ENCODE assay signal across 27 cellular contexts in genomic region chr12:45517360-45517759, GRCh38.
"Had no signal": no experiment of that assay in that cellular context is flagged by ENCODE, and none has a peak within 500 bp of the region (broad histone marks: within the 10 kb centered on the region; RNA-seq: fewer than 3 reads in every experiment).

No MANE protein-coding gene starts in this region.

- H3K4me1 ChIP-seq: colonic mucosa, gastroesophageal sphincter, heart left ventricle, prostate gland, right atrium auricular region, suprapubic skin, transverse colon, upper lobe of right lung, uterus had no signal

- H3K27me3 ChIP-seq: colonic mucosa, foreskin keratinocyte, gastroesophageal sphincter, heart left ventricle, hepatocyte, right atrium auricular region, suprapubic skin, transverse colon, upper lobe of right lung, uterus had no signal

- H3K27ac ChIP-seq: colonic mucosa, epithelial cell of prostate, foreskin keratinocyte, gastroesophageal sphincter, heart left ventricle, hepatocyte, prostate gland, right atrium auricular region, suprapubic skin, transverse colon, upper lobe of right lung, uterus had no signal

- H3K4me2 ChIP-seq: hepatocyte, smooth muscle cell had no signal

- H3K9me3 Mint-ChIP-seq: stimulated activated naive CD8-positive, alpha-beta T cell treated with anti-CD3 and anti-CD28 coated beads, Interleukin-15, Interleukin-2, amounts not matched to agents 100 ng/mL and 50 ng/mL, for 24 hours had no signal

- ATAC-seq: esophagus mucosa, foreskin keratinocyte, gastroesophageal sphincter, heart left ventricle, left lobe of liver, sciatic nerve, upper lobe of right lung had no signal

- H3K4me3 ChIP-seq: colonic mucosa, gastroesophageal sphincter, heart left ventricle, hepatocyte, lung, prostate gland, right atrium auricular region, smooth muscle cell, suprapubic skin, transverse colon, upper lobe of right lung, uterus had no signal

- H3K27ac Mint-ChIP-seq: dendritic cell treated with granulocyte-macrophage colony-stimulating factor and Interleukin-4, amounts not matched to agents 40 ng/mL and 50 ng/mL, for 4 days; endodermal cell; memory B cell; nephron progenitor cell; stimulated activated memory B cell treated with anti-CD40 and anti-IgM and Interleukin-4, amounts not matched to agents 10 μg/mL and 1 μg/mL and 100 μg/mL, for 72 hours; stimulated activated naive CD8-positive, alpha-beta T cell treated with anti-CD3 and anti-CD28 coated beads, Interleukin-15, Interleukin-2, amounts not matched to agents 100 ng/mL and 50 ng/mL, for 24 hours had no signal

- FAIRE-seq: kidney had no signal

- H3K36me3 ChIP-seq: colonic mucosa, gastroesophageal sphincter, heart left ventricle, prostate gland, right atrium auricular region, suprapubic skin, transverse colon, upper lobe of right lung, uterus had no signal

- H3K4me3 Mint-ChIP-seq: dendritic cell treated with granulocyte-macrophage colony-stimulating factor and Interleukin-4, amounts not matched to agents 40 ng/mL and 50 ng/mL, for 4 days; endodermal cell; memory B cell; nephron progenitor cell; stimulated activated memory B cell treated with anti-CD40 and anti-IgM and Interleukin-4, amounts not matched to agents 10 μg/mL and 1 μg/mL and 100 μg/mL, for 72 hours had no signal

- H3K4me1 Mint-ChIP-seq: endodermal cell, nephron progenitor cell had no signal

- H3K36me3 Mint-ChIP-seq: memory B cell had no signal

- H3K9me3 ChIP-seq: colonic mucosa, gastroesophageal sphincter, heart left ventricle, prostate gland, right atrium auricular region, suprapubic skin, transverse colon, upper lobe of right lung, uterus had no signal

- H3K27me3 Mint-ChIP-seq: dendritic cell treated with granulocyte-macrophage colony-stimulating factor and Interleukin-4, amounts not matched to agents 40 ng/mL and 50 ng/mL, for 4 days; stimulated activated memory B cell treated with anti-CD40 and anti-IgM and Interleukin-4, amounts not matched to agents 10 μg/mL and 1 μg/mL and 100 μg/mL, for 72 hours; stimulated activated naive CD8-positive, alpha-beta T cell treated with anti-CD3 and anti-CD28 coated beads, Interleukin-15, Interleukin-2, amounts not matched to agents 100 ng/mL and 50 ng/mL, for 24 hours had no signal

- DNase-seq: colonic mucosa; effector CD8-positive, alpha-beta T cell; endodermal cell; foreskin keratinocyte; heart left ventricle; kidney; nephron progenitor cell; nucleus accumbens; stimulated activated CD4-positive, alpha-beta T cell treated with anti-CD3 and anti-CD28 coated beads, Interleukin-4, amount 100 ng/mL, for 4 hours; transverse colon; upper lobe of right lung; uterus had no signal
